ENCODE assay signal across 12 cellular contexts in genomic region chr22:22817468-22818201, GRCh38.
A peak's percentile ranks its signal among the peaks of the same experiment; 100 is the strongest.
DNase-seq lines count a peak whose midpoint lies in the region; ATAC-seq, FAIRE-seq and TF ChIP-seq lines count a peak whose summit lies in the region.
"Had no signal": no experiment of that assay in that cellular context is flagged by ENCODE, and none has a peak within 500 bp of the region (broad histone marks: within the 10 kb centered on the region; RNA-seq: fewer than 3 reads in every experiment).

No MANE protein-coding gene starts in this region.

- DNase-seq in T-helper 2 cell treated with Interferon-gamma antibody and Interleukin-4, amounts not matched to agents 5 μg/mL and 100 μg/mL, for 36 hours (ENCODE audit: low spot score) = no peak
- DNase-seq in T-helper 2 cell = no peak
- no peak for DNase-seq in WERI-Rb-1
- no peak for DNase-seq in natural killer cell
- no peak for DNase-seq in thyroid gland
- DNase-seq in epidermal melanocyte (ENCODE audit: insufficient read length, low spot score) = no peak
- no peak for DNase-seq in GM12891 (ENCODE audit: insufficient read length, low spot score)
- DNase-seq: aorta, cortex of kidney, posterior cingulate gyrus had no signal

- peaks cover 73% of the 10 kb centered on the region for H3K4me1 Mint-ChIP-seq in T-helper 2 cell treated with Interferon-gamma antibody and Interleukin-4, amounts not matched to agents 5 μg/mL and 100 μg/mL, for 36 hours (ENCODE audit: low read depth)
- peaks cover 93 to 95% of the 10 kb centered on the region in 2 donors for H3K4me1 Mint-ChIP-seq in natural killer cell

- peak; percentile 10; the same call in 1 of the 2 replicates for TF ChIP-seq CTCF in GM12874 (IDR thresholded peaks at IDR 0.05; ENCODE audit: insufficient read depth, low read depth, low read length)
- peak; percentile 46 for TF ChIP-seq CTCF in WERI-Rb-1 (IDR thresholded peaks at IDR 0.05; ENCODE audit: low read depth, low read length)
- TF ChIP-seq CTCF in natural killer cell (IDR thresholded peaks at IDR 0.05) = no peak
- TF ChIP-seq CTCF in thyroid gland (IDR thresholded peaks at IDR 0.05) = no peak

- no peaks in the 10 kb centered on the region for H3K9me3 Mint-ChIP-seq in T-helper 2 cell treated with Interferon-gamma antibody and Interleukin-4, amounts not matched to agents 5 μg/mL and 100 μg/mL, for 36 hours
- no peaks in the 10 kb centered on the region for H3K9me3 Mint-ChIP-seq in natural killer cell

- no peak for ATAC-seq in natural killer cell

- intact Hi-C loops in natural killer cell (cut with micrococcal nuclease) (loop anchor here (5.0 kb wide), 1 partner anchor 35 kb away; no protein-coding TSS in a partner anchor), thyroid gland (cut with DNase I) (no loop called here)

- no peaks in the 10 kb centered on the region for H3K27me3 Mint-ChIP-seq in T-helper 2 cell treated with Interferon-gamma antibody and Interleukin-4, amounts not matched to agents 5 μg/mL and 100 μg/mL, for 36 hours (ENCODE audit: low read depth)
- H3K27me3 Mint-ChIP-seq in natural killer cell (ENCODE audit: low read depth in 2 of 2) = no peaks in the 10 kb centered on the region

- H3K27ac Mint-ChIP-seq in T-helper 2 cell treated with Interferon-gamma antibody and Interleukin-4, amounts not matched to agents 5 μg/mL and 100 μg/mL, for 36 hours = peak overlapping the region; percentile 90
- H3K27ac Mint-ChIP-seq in natural killer cell = peak overlapping the region; percentile 82 to 87

- H3K36me3 Mint-ChIP-seq in T-helper 2 cell treated with Interferon-gamma antibody and Interleukin-4, amounts not matched to agents 5 μg/mL and 100 μg/mL, for 36 hours (ENCODE audit: low read depth) = peaks cover 1% of the 10 kb centered on the region
- H3K36me3 Mint-ChIP-seq in natural killer cell = no peaks in the 10 kb centered on the region

- H3K36me3 ChIP-seq in WERI-Rb-1 (no peaks in the 10 kb centered on the region), thyroid gland (no peaks in the 10 kb centered on the region)
- H3K36me3 ChIP-seq: tibial nerve had no signal

- H3K9me3 ChIP-seq in WERI-Rb-1 (ENCODE audit: severe bottlenecking) (no peaks in the 10 kb centered on the region), thyroid gland (no peaks in the 10 kb centered on the region)
- H3K9me3 ChIP-seq: tibial nerve had no signal

- WGBS in thyroid gland, 2 donors = 54 to 59% methylated on average over 5 of the region's 5 CpGs

- H3K4me3 ChIP-seq in WERI-Rb-1 (ENCODE audit: low read depth, low read length) (no peak overlapping the region), thyroid gland (replicated peaks in 1 of 3) (no peak overlapping the region)
- H3K4me3 ChIP-seq: tibial nerve had no signal

- peak overlapping the region; percentile 81 for H3K4me3 Mint-ChIP-seq in T-helper 2 cell treated with Interferon-gamma antibody and Interleukin-4, amounts not matched to agents 5 μg/mL and 100 μg/mL, for 36 hours
- H3K4me3 Mint-ChIP-seq in natural killer cell = peak overlapping the region; percentile 87

- H3K27me3 ChIP-seq in WERI-Rb-1 (ENCODE audit: insufficient read depth, low read depth, severe bottlenecking) (no peaks in the 10 kb centered on the region), thyroid gland (no peaks in the 10 kb centered on the region)
- H3K27me3 ChIP-seq: tibial nerve had no signal

- TF ChIP-seq POLR2A in thyroid gland (IDR thresholded peaks at IDR 0.05) (no peak), GM12891 (IDR thresholded peaks at IDR 0.05; ENCODE audit: low read depth, low read length) (no peak)

- no peak for FAIRE-seq in GM12891 (lab: Jason Lieb, UNC)

- no peaks in the 10 kb centered on the region for H3K4me1 ChIP-seq in thyroid gland

- H3K27ac ChIP-seq in WERI-Rb-1 (no peak overlapping the region), thyroid gland (no peak overlapping the region)
- H3K27ac ChIP-seq: tibial nerve had no signal

TF ChIP-seq in GM12891, 5 proteins besides CTCF, POLR2A, EP300 and RAD21:
- TF ChIP-seq POU2F2 (IDR thresholded peaks at IDR 0.05; ENCODE audit: low read depth, low read length) (no peak), PAX5 (IDR thresholded peaks at IDR 0.05; ENCODE audit: insufficient read depth, low read length, severe bottlenecking) (no peak), TAF1 (IDR thresholded peaks at IDR 0.05; ENCODE audit: low read depth, low read length) (no peak), SPI1 (IDR thresholded peaks at IDR 0.05; ENCODE audit: low read depth, low read length) (no peak), POLR2AphosphoS5 (IDR thresholded peaks at IDR 0.05; ENCODE audit: low read depth, low read length) (no peak)
TF ChIP-seq in GM12891: peak in this region for 0.

Comparison
In these comparisons a context has a peak if more than half of its experiments do, and no peak if none do; other contexts are left out.
1. CTCF ChIP-seq: peak in GM12874 (single experiment) and WERI-Rb-1 (single experiment); none in natural killer cell (single experiment) and thyroid gland (0 of 6).